ENCODE assay signal across 18 cellular contexts in genomic region chr2:65030481-65030880, GRCh38. TPM values are rescaled to one million over a fixed set of nuclear protein-coding genes. Genes with fewer than 3 reads are reported as not detected.
A peak's percentile ranks its signal among the peaks of the same experiment; 100 is the strongest.
DNase-seq lines count a peak whose midpoint lies in the region; ATAC-seq and TF ChIP-seq lines count a peak whose summit lies in the region.
"Had no signal": no experiment of that assay in that cellular context is flagged by ENCODE, and none has a peak within 500 bp of the region (broad histone marks: within the 10 kb centered on the region; RNA-seq: fewer than 3 reads in every experiment).

No MANE protein-coding gene starts in this region.

- H3K4me1 Mint-ChIP-seq in IgD-negative memory B cell (peaks cover 41 to 58% (median 53%) of the 10 kb centered on the region in 3 donors), WTC11 (peaks cover 35% of the 10 kb centered on the region), progenitor cell of endocrine pancreas (ENCODE audit: low read depth) (peaks cover 7% of the 10 kb centered on the region)
- peaks cover 20% of the 10 kb centered on the region for H3K4me1 Mint-ChIP-seq in stimulated activated effector memory CD8-positive, alpha-beta T cell treated with anti-CD3 and anti-CD28 coated beads, Interleukin-12 subunit alpha, Interleukin-12 subunit beta, amount 100 ng/mL, for 72 hours
- H3K4me1 Mint-ChIP-seq in activated T-helper 2 cell treated with anti-CD3 and anti-CD28 coated beads, Interferon-gamma antibody, Interleukin-2, Interleukin-4, amounts not matched to agents 10 μg/mL and 5 μg/mL and 100 μg/mL, durations not matched to agents 14 hours and 24 hours and 36 hours (ENCODE audit: low read depth): peaks cover 27% of the 10 kb centered on the region

- intact Hi-C loops in activated T-helper 2 cell treated with anti-CD3 and anti-CD28 coated beads, Interferon-gamma antibody, Interleukin-2, Interleukin-4, amounts not matched to agents 10 μg/mL and 5 μg/mL and 100 μg/mL, durations not matched to agents 14 hours and 24 hours and 36 hours (cut with micrococcal nuclease): no loop called here

- no peak for ATAC-seq in WTC11
- ATAC-seq in stimulated activated effector memory CD8-positive, alpha-beta T cell treated with anti-CD3 and anti-CD28 coated beads, Interleukin-12 subunit alpha, Interleukin-12 subunit beta, amount 100 ng/mL, for 72 hours: no peak
- ATAC-seq: Panc1 had no signal

- H3K36me3 Mint-ChIP-seq in IgD-negative memory B cell: peaks cover 4% of the 10 kb centered on the region
- H3K36me3 Mint-ChIP-seq in WTC11: peaks cover 6% of the 10 kb centered on the region; the same call in 1 of the 2 replicates
- no peaks in the 10 kb centered on the region for H3K36me3 Mint-ChIP-seq in stimulated activated effector memory CD8-positive, alpha-beta T cell treated with anti-CD3 and anti-CD28 coated beads, Interleukin-12 subunit alpha, Interleukin-12 subunit beta, amount 100 ng/mL, for 72 hours
- no peaks in the 10 kb centered on the region for H3K36me3 Mint-ChIP-seq in activated T-helper 2 cell treated with anti-CD3 and anti-CD28 coated beads, Interferon-gamma antibody, Interleukin-2, Interleukin-4, amounts not matched to agents 10 μg/mL and 5 μg/mL and 100 μg/mL, durations not matched to agents 14 hours and 24 hours and 36 hours (ENCODE audit: low read depth)
- no peaks in the 10 kb centered on the region for H3K36me3 Mint-ChIP-seq in progenitor cell of endocrine pancreas (ENCODE audit: insufficient read depth)
- H3K36me3 Mint-ChIP-seq: type B pancreatic cell had no signal

- POLR2A ChIA-PET in WTC11 (lab: Charles Lee): interaction anchor here (1.6 kb wide), 1 partner anchor 25 kb away, joined by 4 read pairs; the partner anchor contains the start of gene CEP68

- CTCF ChIA-PET in WTC11 (lab: Charles Lee): interaction anchor here (1.2 to 3.4 kb wide), 6 partner anchors 10 to 112 kb away, joined by 4 to 39 read pairs (median 6); no protein-coding TSS in a partner anchor

- H3K27ac Mint-ChIP-seq in IgD-negative memory B cell (peak overlapping the region; percentile 81 to 97 (median 88)), WTC11 (peak overlapping the region; percentile 19), progenitor cell of endocrine pancreas (no peak overlapping the region)
- H3K27ac Mint-ChIP-seq in stimulated activated effector memory CD8-positive, alpha-beta T cell treated with anti-CD3 and anti-CD28 coated beads, Interleukin-12 subunit alpha, Interleukin-12 subunit beta, amount 100 ng/mL, for 72 hours: peak overlapping the region; percentile 8
- H3K27ac Mint-ChIP-seq in activated T-helper 2 cell treated with anti-CD3 and anti-CD28 coated beads, Interferon-gamma antibody, Interleukin-2, Interleukin-4, amounts not matched to agents 10 μg/mL and 5 μg/mL and 100 μg/mL, durations not matched to agents 14 hours and 24 hours and 36 hours: no peak overlapping the region
- H3K27ac Mint-ChIP-seq: type B pancreatic cell had no signal

- H3K9me3 Mint-ChIP-seq in IgD-negative memory B cell (no peaks in the 10 kb centered on the region), WTC11 (no peaks in the 10 kb centered on the region), progenitor cell of endocrine pancreas (ENCODE audit: low read depth) (no peaks in the 10 kb centered on the region)
- no peaks in the 10 kb centered on the region for H3K9me3 Mint-ChIP-seq in stimulated activated effector memory CD8-positive, alpha-beta T cell treated with anti-CD3 and anti-CD28 coated beads, Interleukin-12 subunit alpha, Interleukin-12 subunit beta, amount 100 ng/mL, for 72 hours
- H3K9me3 Mint-ChIP-seq in activated T-helper 2 cell treated with anti-CD3 and anti-CD28 coated beads, Interferon-gamma antibody, Interleukin-2, Interleukin-4, amounts not matched to agents 10 μg/mL and 5 μg/mL and 100 μg/mL, durations not matched to agents 14 hours and 24 hours and 36 hours: no peaks in the 10 kb centered on the region
- H3K9me3 Mint-ChIP-seq: type B pancreatic cell had no signal

- H3K27me3 Mint-ChIP-seq in IgD-negative memory B cell (no peaks in the 10 kb centered on the region), WTC11 (ENCODE audit: low read depth) (no peaks in the 10 kb centered on the region), progenitor cell of endocrine pancreas (no peaks in the 10 kb centered on the region)
- no peaks in the 10 kb centered on the region for H3K27me3 Mint-ChIP-seq in activated T-helper 2 cell treated with anti-CD3 and anti-CD28 coated beads, Interferon-gamma antibody, Interleukin-2, Interleukin-4, amounts not matched to agents 10 μg/mL and 5 μg/mL and 100 μg/mL, durations not matched to agents 14 hours and 24 hours and 36 hours (ENCODE audit: low read depth)
- H3K27me3 Mint-ChIP-seq: type B pancreatic cell had no signal

- peak; percentile 47 for DNase-seq in NCI-H2107 treated with DMSO at 0.1 percent for 48 hours (lab: John Stamatoyannopoulos, UW; ENCODE audit: unreplicated experiment)
- no peak for DNase-seq in NCI-H2107 (lab: John Stamatoyannopoulos, UW)
- no peak for DNase-seq in WTC11 (ENCODE audit: low spot score)
- DNase-seq in stimulated activated effector memory CD8-positive, alpha-beta T cell treated with anti-CD3 and anti-CD28 coated beads, Interleukin-12 subunit alpha, Interleukin-12 subunit beta, amount 100 ng/mL, for 72 hours (ENCODE audit: low spot score in 2 of 2): no peak
- DNase-seq in activated T-helper 2 cell treated with anti-CD3 and anti-CD28 coated beads, Interferon-gamma antibody, Interleukin-2, Interleukin-4, amounts not matched to agents 10 μg/mL and 5 μg/mL and 100 μg/mL, durations not matched to agents 14 hours and 24 hours and 36 hours (ENCODE audit: low spot score): no peak
- no peak for DNase-seq in SIG-M5 (lab: John Stamatoyannopoulos, UW)
- no peak for DNase-seq in progenitor cell of endocrine pancreas (ENCODE audit: low spot score, unreplicated experiment)
- DNase-seq: 8988T; dermis blood vessel endothelial cell; DMS79 treated with DMSO at 0.1 percent for 48 hours; Kasumi-1; NCI-H1694; NCI-H524 treated with DMSO at 0.1 percent for 48 hours; sigmoid colon; stimulated activated CD4-positive, alpha-beta T cell treated with anti-CD3 and anti-CD28 coated beads, Interleukin-4, amount 100 ng/mL, for 1 hour had no signal

- peak overlapping the region; percentile 78 to 90 (median 81) for H3K4me3 Mint-ChIP-seq in IgD-negative memory B cell
- H3K4me3 Mint-ChIP-seq in WTC11: peak overlapping the region; percentile 8; the same call in 1 of the 2 replicates
- no peak overlapping the region for H3K4me3 Mint-ChIP-seq in stimulated activated effector memory CD8-positive, alpha-beta T cell treated with anti-CD3 and anti-CD28 coated beads, Interleukin-12 subunit alpha, Interleukin-12 subunit beta, amount 100 ng/mL, for 72 hours
- no peak overlapping the region for H3K4me3 Mint-ChIP-seq in activated T-helper 2 cell treated with anti-CD3 and anti-CD28 coated beads, Interferon-gamma antibody, Interleukin-2, Interleukin-4, amounts not matched to agents 10 μg/mL and 5 μg/mL and 100 μg/mL, durations not matched to agents 14 hours and 24 hours and 36 hours (ENCODE audit: low read depth)
- H3K4me3 Mint-ChIP-seq in progenitor cell of endocrine pancreas (ENCODE audit: low read depth): no peak overlapping the region
- H3K4me3 Mint-ChIP-seq: type B pancreatic cell had no signal

- TF ChIP-seq CTCF in WTC11 (IDR thresholded peaks at IDR 0.05) (no peak), progenitor cell of endocrine pancreas (IDR thresholded peaks at IDR 0.05; ENCODE audit: unreplicated experiment) (no peak)

TF ChIP-seq in WTC11, 78 proteins besides CTCF, POLR2A, EP300 and RAD21 (continues in another document):
- TF ChIP-seq TEAD4 (CRISPR knock-in tag; IDR thresholded peaks at IDR 0.05) (no peak), ZNF219 (CRISPR knock-in tag; IDR thresholded peaks at IDR 0.05; ENCODE audit: borderline replicate concordance) (no peak), GTF2I (CRISPR knock-in tag; conservative IDR thresholded peaks at IDR 0.05) (no peak), SOX15 (CRISPR knock-in tag; IDR thresholded peaks at IDR 0.05) (no peak), ZNF671 (CRISPR knock-in tag; IDR thresholded peaks at IDR 0.05) (no peak), TCF7 (CRISPR knock-in tag; IDR thresholded peaks at IDR 0.05; ENCODE audit: low read depth) (no peak), NR3C1 (CRISPR knock-in tag; conservative IDR thresholded peaks at IDR 0.05; ENCODE audit: low read depth) (no peak), ZMAT4 (CRISPR knock-in tag; IDR thresholded peaks at IDR 0.05) (no peak)
- TF ChIP-seq, protein P1, sequence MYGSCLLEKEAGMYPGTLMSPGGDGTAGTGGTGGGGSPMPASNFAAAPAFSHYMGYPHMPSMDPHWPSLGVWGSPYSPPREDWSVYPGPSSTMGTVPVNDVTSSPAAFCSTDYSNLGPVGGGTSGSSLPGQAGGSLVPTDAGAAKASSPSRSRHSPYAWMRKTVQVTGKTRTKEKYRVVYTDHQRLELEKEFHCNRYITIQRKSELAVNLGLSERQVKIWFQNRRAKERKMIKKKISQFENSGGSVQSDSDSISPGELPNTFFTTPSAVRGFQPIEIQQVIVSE (CRISPR knock-in tag; IDR thresholded peaks at IDR 0.05; ENCODE audit: borderline replicate concordance): no peak
- TF ChIP-seq, protein P2, sequence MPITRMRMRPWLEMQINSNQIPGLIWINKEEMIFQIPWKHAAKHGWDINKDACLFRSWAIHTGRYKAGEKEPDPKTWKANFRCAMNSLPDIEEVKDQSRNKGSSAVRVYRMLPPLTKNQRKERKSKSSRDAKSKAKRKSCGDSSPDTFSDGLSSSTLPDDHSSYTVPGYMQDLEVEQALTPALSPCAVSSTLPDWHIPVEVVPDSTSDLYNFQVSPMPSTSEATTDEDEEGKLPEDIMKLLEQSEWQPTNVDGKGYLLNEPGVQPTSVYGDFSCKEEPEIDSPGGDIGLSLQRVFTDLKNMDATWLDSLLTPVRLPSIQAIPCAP (CRISPR knock-in tag; IDR thresholded peaks at IDR 0.05): no peak

RNA-seq across cellular contexts. Expression of gene CEP68, which starts 25.7 kb away (rescaled TPM):
- 12.1 TPM for polyA plus RNA-seq in IgD-negative memory B cell
- total RNA-seq in WTC11 (2021) (14.6 to 16.7 TPM (median 15.3 TPM) in 3 replicates), progenitor cell of endocrine pancreas (20.4 and 22.0 TPM in 2 replicates)
- 5.9 and 6.1 TPM in 2 replicates for total RNA-seq in activated T-helper 2 cell treated with anti-CD3 and anti-CD28 coated beads, Interferon-gamma antibody, Interleukin-2, Interleukin-4, amounts not matched to agents 10 μg/mL and 5 μg/mL and 100 μg/mL, durations not matched to agents 14 hours and 24 hours and 36 hours

RNA-seq across cellular contexts. Expression of gene SLC1A4, which starts 41.3 kb away (rescaled TPM):
- 3.6 TPM for polyA plus RNA-seq in IgD-negative memory B cell
- total RNA-seq in WTC11 (2021) (0.73 to 1.6 TPM (median 0.80 TPM) in 3 replicates), progenitor cell of endocrine pancreas (12.5 and 14.6 TPM in 2 replicates)
- 21.0 and 22.5 TPM in 2 replicates for total RNA-seq in activated T-helper 2 cell treated with anti-CD3 and anti-CD28 coated beads, Interferon-gamma antibody, Interleukin-2, Interleukin-4, amounts not matched to agents 10 μg/mL and 5 μg/mL and 100 μg/mL, durations not matched to agents 14 hours and 24 hours and 36 hours

Comparison
In these comparisons a context has a peak if more than half of its experiments do, and no peak if none do; other contexts are left out.
1. H3K27ac Mint-ChIP-seq: peak in IgD-negative memory B cell (3 of 3), WTC11 (single experiment) and stimulated activated effector memory CD8-positive, alpha-beta T cell treated with anti-CD3 and anti-CD28 coated beads, Interleukin-12 subunit alpha, Interleukin-12 subunit beta, amount 100 ng/mL, for 72 hours (single experiment); none in activated T-helper 2 cell treated with anti-CD3 and anti-CD28 coated beads, Interferon-gamma antibody, Interleukin-2, Interleukin-4, amounts not matched to agents 10 μg/mL and 5 μg/mL and 100 μg/mL, durations not matched to agents 14 hours and 24 hours and 36 hours (single experiment) and progenitor cell of endocrine pancreas (single experiment).
2. H3K4me3 Mint-ChIP-seq: peak in IgD-negative memory B cell (4 of 4) and WTC11 (single experiment); none in stimulated activated effector memory CD8-positive, alpha-beta T cell treated with anti-CD3 and anti-CD28 coated beads, Interleukin-12 subunit alpha, Interleukin-12 subunit beta, amount 100 ng/mL, for 72 hours (single experiment), activated T-helper 2 cell treated with anti-CD3 and anti-CD28 coated beads, Interferon-gamma antibody, Interleukin-2, Interleukin-4, amounts not matched to agents 10 μg/mL and 5 μg/mL and 100 μg/mL, durations not matched to agents 14 hours and 24 hours and 36 hours (single experiment) and progenitor cell of endocrine pancreas (single experiment).